1 cellular context compared by ENCODE assay signal in the genomic region with DNA sequence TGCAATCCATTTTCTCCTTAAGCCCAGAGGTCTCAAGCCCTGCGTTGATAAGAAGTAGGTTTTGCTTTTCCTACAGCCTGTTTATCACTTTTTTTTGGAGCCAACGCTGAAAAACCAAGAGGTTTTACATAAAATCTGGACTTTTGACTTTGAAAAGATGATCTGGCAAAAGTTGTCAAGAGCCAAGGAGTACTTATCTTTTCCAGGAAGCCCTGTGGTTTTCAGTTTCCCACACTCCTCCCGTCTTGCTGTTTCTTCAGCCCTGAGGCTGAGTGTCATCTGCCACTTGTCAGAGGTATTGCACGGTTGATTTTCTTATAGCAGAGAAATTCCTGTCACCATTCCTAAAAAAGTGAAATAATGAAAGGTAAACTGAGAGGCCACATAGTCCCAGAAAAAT.
A peak's percentile ranks its signal among the peaks of the same experiment; 100 is the strongest.
TF ChIP-seq lines count a peak whose summit lies in the region.

No MANE protein-coding gene starts in this region.

TF ChIP-seq in GM12878, 131 proteins besides CTCF, POLR2A, EP300 and RAD21 (continued from another document):
- TF ChIP-seq, protein P1, sequence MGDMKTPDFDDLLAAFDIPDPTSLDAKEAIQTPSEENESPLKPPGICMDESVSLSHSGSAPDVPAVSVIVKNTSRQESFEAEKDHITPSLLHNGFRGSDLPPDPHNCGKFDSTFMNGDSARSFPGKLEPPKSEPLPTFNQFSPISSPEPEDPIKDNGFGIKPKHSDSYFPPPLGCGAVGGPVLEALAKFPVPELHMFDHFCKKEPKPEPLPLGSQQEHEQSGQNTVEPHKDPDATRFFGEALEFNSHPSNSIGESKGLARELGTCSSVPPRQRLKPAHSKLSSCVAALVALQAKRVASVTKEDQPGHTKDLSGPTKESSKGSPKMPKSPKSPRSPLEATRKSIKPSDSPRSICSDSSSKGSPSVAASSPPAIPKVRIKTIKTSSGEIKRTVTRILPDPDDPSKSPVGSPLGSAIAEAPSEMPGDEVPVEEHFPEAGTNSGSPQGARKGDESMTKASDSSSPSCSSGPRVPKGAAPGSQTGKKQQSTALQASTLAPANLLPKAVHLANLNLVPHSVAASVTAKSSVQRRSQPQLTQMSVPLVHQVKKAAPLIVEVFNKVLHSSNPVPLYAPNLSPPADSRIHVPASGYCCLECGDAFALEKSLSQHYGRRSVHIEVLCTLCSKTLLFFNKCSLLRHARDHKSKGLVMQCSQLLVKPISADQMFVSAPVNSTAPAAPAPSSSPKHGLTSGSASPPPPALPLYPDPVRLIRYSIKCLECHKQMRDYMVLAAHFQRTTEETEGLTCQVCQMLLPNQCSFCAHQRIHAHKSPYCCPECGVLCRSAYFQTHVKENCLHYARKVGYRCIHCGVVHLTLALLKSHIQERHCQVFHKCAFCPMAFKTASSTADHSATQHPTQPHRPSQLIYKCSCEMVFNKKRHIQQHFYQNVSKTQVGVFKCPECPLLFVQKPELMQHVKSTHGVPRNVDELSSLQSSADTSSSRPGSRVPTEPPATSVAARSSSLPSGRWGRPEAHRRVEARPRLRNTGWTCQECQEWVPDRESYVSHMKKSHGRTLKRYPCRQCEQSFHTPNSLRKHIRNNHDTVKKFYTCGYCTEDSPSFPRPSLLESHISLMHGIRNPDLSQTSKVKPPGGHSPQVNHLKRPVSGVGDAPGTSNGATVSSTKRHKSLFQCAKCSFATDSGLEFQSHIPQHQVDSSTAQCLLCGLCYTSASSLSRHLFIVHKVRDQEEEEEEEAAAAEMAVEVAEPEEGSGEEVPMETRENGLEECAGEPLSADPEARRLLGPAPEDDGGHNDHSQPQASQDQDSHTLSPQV (IDR thresholded peaks at IDR 0.05) = no peak
- TF ChIP-seq HDGF (IDR thresholded peaks at IDR 0.05) (no peak), RUNX3 (IDR thresholded peaks at IDR 0.05; ENCODE audit: low read length) (peak; percentile 28; the same call in 1 of the 2 replicates), ZNF24 (IDR thresholded peaks at IDR 0.05) (no peak)
- TF ChIP-seq, protein P2, sequence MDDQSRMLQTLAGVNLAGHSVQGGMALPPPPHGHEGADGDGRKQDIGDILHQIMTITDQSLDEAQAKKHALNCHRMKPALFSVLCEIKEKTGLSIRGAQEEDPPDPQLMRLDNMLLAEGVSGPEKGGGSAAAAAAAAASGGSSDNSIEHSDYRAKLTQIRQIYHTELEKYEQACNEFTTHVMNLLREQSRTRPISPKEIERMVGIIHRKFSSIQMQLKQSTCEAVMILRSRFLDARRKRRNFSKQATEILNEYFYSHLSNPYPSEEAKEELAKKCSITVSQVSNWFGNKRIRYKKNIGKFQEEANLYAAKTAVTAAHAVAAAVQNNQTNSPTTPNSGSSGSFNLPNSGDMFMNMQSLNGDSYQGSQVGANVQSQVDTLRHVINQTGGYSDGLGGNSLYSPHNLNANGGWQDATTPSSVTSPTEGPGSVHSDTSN (IDR thresholded peaks at IDR 0.05; ENCODE audit: insufficient replicate concordance, low read depth, low read length) = no peak
